In genomic region chr7:27160147-27160545, GRCh38 we compare ENCODE assay signal across 8 cellular contexts. TPM values are rescaled to one million over a fixed set of nuclear protein-coding genes. Genes with fewer than 3 reads are reported as not detected.
DNase-seq lines count a peak whose midpoint lies in the region; ATAC-seq and TF ChIP-seq lines count a peak whose summit lies in the region.

No MANE protein-coding gene starts in this region.

- H3K9me3 ChIP-seq in NT2/D1 (ENCODE audit: insufficient read depth, low read length), result peaks cover 10% of the 10 kb centered on the region
- no peaks in the 10 kb centered on the region for H3K9me3 ChIP-seq in esophagus muscularis mucosa
- H3K9me3 ChIP-seq in ovary, result no peaks in the 10 kb centered on the region

- H3K4me1 Mint-ChIP-seq in Calu3 (ENCODE audit: low read depth, unreplicated experiment), result no peaks in the 10 kb centered on the region

- H3K27me3 ChIP-seq in NT2/D1 (ENCODE audit: insufficient read depth, insufficient read length), result peaks cover 100% of the 10 kb centered on the region
- peaks cover 16 to 100% (median 91%) of the 10 kb centered on the region in 4 donors for H3K27me3 ChIP-seq in esophagus muscularis mucosa
- peaks cover 12% of the 10 kb centered on the region for H3K27me3 ChIP-seq in ovary

- DNase-seq in Calu3, result no peak
- DNase-seq in NT2/D1 (ENCODE audit: low read depth, low spot score), result no peak
- DNase-seq in esophagus muscularis mucosa (ENCODE audit: extremely low spot score), result no peak
- peak in 2 of 5 donors; percentile 26 to 33 for DNase-seq in ovary
- DNase-seq in H4 (ENCODE audit: low spot score), result no peak

- H3K4me3 ChIP-seq in NT2/D1 (ENCODE audit: insufficient read length, low read depth) (peak overlapping the region; percentile 58), esophagus muscularis mucosa (peak overlapping the region; percentile 54 to 59 (median 56)), ovary (peak overlapping the region; percentile 43)

- H3K36me3 ChIP-seq in NT2/D1 (ENCODE audit: insufficient read depth, insufficient read length, low read length) (no peaks in the 10 kb centered on the region), esophagus muscularis mucosa (no peaks in the 10 kb centered on the region), ovary (no peaks in the 10 kb centered on the region)

- H3K36me3 Mint-ChIP-seq in Calu3 (ENCODE audit: insufficient read depth, unreplicated experiment), result peaks cover 7% of the 10 kb centered on the region

- ATAC-seq in GM18502 (IDR thresholded peaks at IDR 0.05; ENCODE audit: poor library complexity, unreplicated experiment) (no peak), HG02763 (IDR thresholded peaks at IDR 0.05; ENCODE audit: unreplicated experiment) (no peak), HG03097 (IDR thresholded peaks at IDR 0.05; ENCODE audit: low FRiP score, unreplicated experiment) (no peak)

- BruUV-seq in Calu3 (replicated peaks; lab: Mats Ljungman, UMichigan), result no TSS peak

- H3K9me3 Mint-ChIP-seq in Calu3 (ENCODE audit: low read depth, unreplicated experiment), result no peaks in the 10 kb centered on the region

- CTCF ChIA-PET in Calu3 (lab: Charles Lee), result interaction anchor here (0.6 to 2.4 kb wide), 17 partner anchors 10 to 793 kb away, joined by 3 to 34 read pairs (median 5); partner anchors contain the start of gene SKAP2

- TF ChIP-seq CTCF in Calu3 (IDR thresholded peaks at IDR 0.05; ENCODE audit: unreplicated experiment) (no peak), esophagus muscularis mucosa (IDR thresholded peaks at IDR 0.05) (no peak), ovary (IDR thresholded peaks at IDR 0.05) (no peak)

- WGBS in esophagus muscularis mucosa, result 55% methylated on average over 20 of the region's 23 CpGs
- WGBS in ovary, 3 donors, result 78 to 83% (median 80%) methylated on average over 23 of the region's 23 CpGs

- TF ChIP-seq EP300 in esophagus muscularis mucosa (IDR thresholded peaks at IDR 0.05) (no peak), ovary (IDR thresholded peaks at IDR 0.05) (no peak)

- H3K27ac ChIP-seq in esophagus muscularis mucosa (replicated peaks in 1 of 4) (no peak overlapping the region), ovary (no peak overlapping the region)

- H3K4me1 ChIP-seq in NT2/D1 (ENCODE audit: insufficient read depth, insufficient read length) (peaks cover 9% of the 10 kb centered on the region), esophagus muscularis mucosa (peaks cover 30 to 69% (median 50%) of the 10 kb centered on the region in 4 donors), ovary (ENCODE audit: insufficient read depth) (peaks cover 4% of the 10 kb centered on the region)

- H3K9ac ChIP-seq in NT2/D1 (ENCODE audit: insufficient read length, low read depth), result peak overlapping the region; percentile 75

- no peak overlapping the region for H3K27ac Mint-ChIP-seq in Calu3 (ENCODE audit: unreplicated experiment)

- no peak for TF ChIP-seq POLR2A in esophagus muscularis mucosa (IDR thresholded peaks at IDR 0.05; ENCODE audit: low read depth)
- TF ChIP-seq POLR2A in ovary (IDR thresholded peaks at IDR 0.05), result no peak

- peak overlapping the region; percentile 76 for H3K4me3 Mint-ChIP-seq in Calu3 (ENCODE audit: low read depth, unreplicated experiment)

- intact Hi-C loops in Calu3 (cut with micrococcal nuclease; ENCODE audit: unreplicated experiment), result loop anchor here (2.0 to 5.0 kb wide), 2 partner anchors 791 to 978 kb away; no protein-coding TSS in a partner anchor
- intact Hi-C loops in esophagus muscularis mucosa (cut with DNase I), result loop anchor here (5.0 kb wide), 1 partner anchor 793 kb away; no protein-coding TSS in a partner anchor
- intact Hi-C loops in ovary (cut with DNase I), result loop anchor here in 3 of 4 donors (5.0 to 10.0 kb wide), 4 partner anchors 785 to 1275 kb away; no protein-coding TSS in a partner anchor

- no peaks in the 10 kb centered on the region for H3K27me3 Mint-ChIP-seq in Calu3 (ENCODE audit: unreplicated experiment)

RNA-seq across cellular contexts. Expression of gene HOXA7, which starts 3.7 kb away (rescaled TPM):
- total RNA-seq in Calu3 (2022) (not detected in 2 replicates), esophagus muscularis mucosa (1 to 10 TPM in 1 of 4 donors, under 1 TPM in 3; 0.33 to 1.7 (median 0.49) TPM), ovary (1 to 10 TPM in 3 of 7 donors, under 1 TPM in 4; 0.23 to 4.5 (median 0.75) TPM)
- polyA plus RNA-seq in ovary, result 1 to 10 TPM in 1 of 2 donors, under 1 TPM in 1; 0.53 to 4.1 TPM
- total RNA-seq in H4 (2014; rRNA removed; shearing (Covaris generic)), result 2.0 and 2.2 TPM in 2 replicates

RNA-seq across cellular contexts. Expression of gene HOXA9, which starts 5.2 kb away (rescaled TPM):
- total RNA-seq in Calu3 (2022), result 1.7 and 2.5 TPM in 2 replicates
- under 1 TPM in 1 of 4 donors, not detected in 3; 0.50 TPM for total RNA-seq in esophagus muscularis mucosa
- 1 to 10 TPM in 1 of 7 donors, under 1 TPM in 5, not detected in 1; 0.12 to 1.0 (median 0.57) TPM for total RNA-seq in ovary
- polyA plus RNA-seq in ovary, result 1 to 10 TPM in 1 of 2 donors, under 1 TPM in 1; 0.22 to 2.5 TPM
- total RNA-seq in H4 (2014; rRNA removed; shearing (Covaris generic)), result 0.17 and 0.18 TPM in 2 replicates

RNA-seq across cellular contexts. Expression of gene HOXA3, which starts 7.8 kb away (rescaled TPM):
- total RNA-seq in Calu3 (2022), result 15.9 and 20.9 TPM in 2 replicates
- total RNA-seq in esophagus muscularis mucosa, result 10 to 100 TPM; 10.2 to 16.6 (median 13.8) TPM
- 10 to 100 TPM in 2 of 7 donors, 1 to 10 TPM in 3, under 1 TPM in 2; 0.36 to 50.9 (median 1.3) TPM for total RNA-seq in ovary
- polyA plus RNA-seq in ovary, result 1 to 10 TPM; 2.3 to 3.4 TPM
- total RNA-seq in H4 (2014; rRNA removed; shearing (Covaris generic)), result 1.1 and 5.5 TPM in 2 replicates

RNA-seq across cellular contexts. Expression of gene HOXA6, which starts 12.6 kb away (rescaled TPM):
- total RNA-seq in Calu3 (2022) (11.4 and 12.4 TPM in 2 replicates), esophagus muscularis mucosa (under 1 TPM in 2 of 4 donors, not detected in 2; 0.66 to 0.92 TPM), ovary (1 to 10 TPM in 3 of 7 donors, under 1 TPM in 4; 0.32 to 4.2 (median 0.43) TPM)
- under 1 TPM in 1 of 2 donors, not detected in 1; 0.29 TPM for polyA plus RNA-seq in ovary
- 0.64 and 0.70 TPM in 2 replicates for total RNA-seq in H4 (2014; rRNA removed; shearing (Covaris generic))

RNA-seq across cellular contexts. Expression of gene HOXA10, which starts 14.0 kb away (rescaled TPM):
- total RNA-seq in Calu3 (2022), result 11.8 and 12.1 TPM in 2 replicates
- total RNA-seq in esophagus muscularis mucosa, result not detected
- 1 to 10 TPM in 3 of 7 donors, under 1 TPM in 3, not detected in 1; 0.25 to 2.0 (median 0.91) TPM for total RNA-seq in ovary
- 1 to 10 TPM in 1 of 2 donors, under 1 TPM in 1; 0.34 to 2.8 TPM for polyA plus RNA-seq in ovary
- 2.0 and 6.1 TPM in 2 replicates for total RNA-seq in H4 (2014; rRNA removed; shearing (Covaris generic))
